ENCODE assay signal across 8 cellular contexts in the genomic region with DNA sequence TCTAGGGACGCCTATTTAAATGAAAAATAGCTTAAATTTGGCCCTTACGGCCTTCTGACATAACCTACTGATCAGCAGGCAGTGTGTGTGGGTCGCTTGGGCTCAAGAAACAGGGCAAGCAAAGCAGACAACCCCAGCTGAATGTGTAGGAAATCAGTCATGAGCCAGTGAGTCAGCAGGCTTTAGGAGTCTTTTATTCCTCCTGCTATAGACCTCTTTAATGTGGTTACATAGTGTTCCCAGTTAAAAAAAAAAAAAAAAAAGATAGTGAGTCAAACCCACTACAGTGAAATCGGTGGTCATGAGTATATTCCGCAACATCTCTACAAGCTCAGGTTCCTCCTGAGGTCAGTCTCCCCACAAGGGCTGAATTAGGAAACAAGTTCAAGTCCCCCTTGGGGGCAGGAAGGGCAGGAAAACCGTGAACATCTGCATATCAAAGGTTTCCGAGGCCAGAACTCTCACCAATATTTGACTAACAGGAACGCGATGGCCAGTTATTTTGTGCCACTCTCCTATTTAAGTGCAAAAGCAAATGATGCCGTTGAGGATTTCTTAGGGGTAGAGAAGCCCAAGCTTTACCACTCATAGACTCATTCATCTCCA. TPM values are rescaled to one million over a fixed set of nuclear protein-coding genes. Genes with fewer than 3 reads are reported as not detected.
DNase-seq lines count a peak whose midpoint lies in the region; ATAC-seq and TF ChIP-seq lines count a peak whose summit lies in the region.

No MANE protein-coding gene starts in this region.

- peak overlapping the region in 7 of 8 donors; percentile 1 to 62 (median 18) for H3K4me3 Mint-ChIP-seq in CD4-positive, alpha-beta memory T cell
- peak overlapping the region; percentile 46 to 65 for H3K4me3 Mint-ChIP-seq in stimulated activated naive B cell treated with anti-CD40 and anti-IgM and Interleukin-4, amounts not matched to agents 10 μg/mL and 1 μg/mL and 100 μg/mL, for 72 hours
- no peak overlapping the region for H3K4me3 Mint-ChIP-seq in glutamatergic neuron (ENCODE audit: unreplicated experiment)

- no peak overlapping the region for H3K27ac ChIP-seq in CD4-positive, alpha-beta memory T cell (ENCODE audit: low read depth, low read length)

- H3K4me3 ChIP-seq in CD4-positive, alpha-beta memory T cell (ENCODE audit: low read length in 2 of 2), result no peak overlapping the region

- peaks cover 17% of the 10 kb centered on the region for H3K4me1 ChIP-seq in CD4-positive, alpha-beta memory T cell (ENCODE audit: insufficient read depth, low read length)

- CTCF ChIA-PET in CD4-positive, alpha-beta memory T cell (lab: Charles Lee; ENCODE audit: partially characterized antibody), result no interaction called here

- DNase-seq in CD4-positive, alpha-beta memory T cell, result peak in 2 of 5 donors; percentile 18 to 43
- DNase-seq in NOMO-1 treated with dmso at 0.1 percent for 144 hours (lab: John Stamatoyannopoulos, UW; ENCODE audit: unreplicated experiment) (peak; percentile 62), kidney tubule cell (ENCODE audit: low spot score) (peak; percentile 95), glutamatergic neuron (no peak), NCI-H446 treated with DMSO at 0.1 percent for 48 hours (lab: John Stamatoyannopoulos, UW) (no peak), ureter (ENCODE audit: low spot score) (no peak)
- DNase-seq in activated naive CD4-positive, alpha-beta T cell treated with anti-CD3 and anti-CD28 coated beads, Interleukin-2, amount 50 U/mL, for 16 hours, result peak; percentile 43
- no peak for DNase-seq in stimulated activated naive B cell treated with anti-CD40 and anti-IgM and Interleukin-4, amounts not matched to agents 10 μg/mL and 1 μg/mL and 100 μg/mL, for 72 hours

- peaks cover 0 to 1% of the 10 kb centered on the region in 2 donors for H3K27me3 Mint-ChIP-seq in CD4-positive, alpha-beta memory T cell
- no peaks in the 10 kb centered on the region for H3K27me3 Mint-ChIP-seq in stimulated activated naive B cell treated with anti-CD40 and anti-IgM and Interleukin-4, amounts not matched to agents 10 μg/mL and 1 μg/mL and 100 μg/mL, for 72 hours
- peaks cover 6% of the 10 kb centered on the region for H3K27me3 Mint-ChIP-seq in glutamatergic neuron (ENCODE audit: unreplicated experiment)

- intact Hi-C loops in CD4-positive, alpha-beta memory T cell (cut with micrococcal nuclease), result no loop called here

- H3K27ac Mint-ChIP-seq in CD4-positive, alpha-beta memory T cell, result peak overlapping the region in 4 of 7 donors; percentile 0 to 70 (median 44)
- H3K27ac Mint-ChIP-seq in stimulated activated naive B cell treated with anti-CD40 and anti-IgM and Interleukin-4, amounts not matched to agents 10 μg/mL and 1 μg/mL and 100 μg/mL, for 72 hours, result peak overlapping the region; percentile 52
- H3K27ac Mint-ChIP-seq in glutamatergic neuron (ENCODE audit: unreplicated experiment), result no peak overlapping the region

- H3K27me3 ChIP-seq in CD4-positive, alpha-beta memory T cell (ENCODE audit: insufficient read depth, low read length), result no peaks in the 10 kb centered on the region

- POLR2A ChIA-PET in CD4-positive, alpha-beta memory T cell (lab: Charles Lee; ENCODE audit: partially characterized antibody), result no interaction called here

- peak; percentile 63 to 69 for ATAC-seq in stimulated activated naive B cell treated with anti-CD40 and anti-IgM and Interleukin-4, amounts not matched to agents 10 μg/mL and 1 μg/mL and 100 μg/mL, for 72 hours (replicated peaks)

- H3K4me1 Mint-ChIP-seq in CD4-positive, alpha-beta memory T cell, result peaks cover 9 to 20% (median 11%) of the 10 kb centered on the region in 4 donors
- peaks cover 39 to 79% of the 10 kb centered on the region in 2 donors for H3K4me1 Mint-ChIP-seq in stimulated activated naive B cell treated with anti-CD40 and anti-IgM and Interleukin-4, amounts not matched to agents 10 μg/mL and 1 μg/mL and 100 μg/mL, for 72 hours
- peaks cover 2% of the 10 kb centered on the region for H3K4me1 Mint-ChIP-seq in glutamatergic neuron (ENCODE audit: low read depth, unreplicated experiment)

- TF ChIP-seq CTCF in glutamatergic neuron (IDR thresholded peaks at IDR 0.05; ENCODE audit: partially characterized antibody, unreplicated experiment), result no peak

- no peaks in the 10 kb centered on the region for H3K9me3 ChIP-seq in CD4-positive, alpha-beta memory T cell (ENCODE audit: control insufficient read depth in 1 of 2, low read length in 2 of 2)

- peaks cover 3 to 12% of the 10 kb centered on the region in 2 donors for H3K36me3 Mint-ChIP-seq in CD4-positive, alpha-beta memory T cell
- peaks cover 49 to 75% of the 10 kb centered on the region in 2 donors for H3K36me3 Mint-ChIP-seq in stimulated activated naive B cell treated with anti-CD40 and anti-IgM and Interleukin-4, amounts not matched to agents 10 μg/mL and 1 μg/mL and 100 μg/mL, for 72 hours
- peaks cover 23% of the 10 kb centered on the region for H3K36me3 Mint-ChIP-seq in glutamatergic neuron (ENCODE audit: unreplicated experiment)

- no peaks in the 10 kb centered on the region for H3K9me3 Mint-ChIP-seq in CD4-positive, alpha-beta memory T cell
- H3K9me3 Mint-ChIP-seq in stimulated activated naive B cell treated with anti-CD40 and anti-IgM and Interleukin-4, amounts not matched to agents 10 μg/mL and 1 μg/mL and 100 μg/mL, for 72 hours, result no peaks in the 10 kb centered on the region
- peaks cover 6% of the 10 kb centered on the region for H3K9me3 Mint-ChIP-seq in glutamatergic neuron (ENCODE audit: unreplicated experiment)

- H3K36me3 ChIP-seq in CD4-positive, alpha-beta memory T cell (ENCODE audit: insufficient read depth, low read length), result peaks cover 2% of the 10 kb centered on the region

RNA-seq across cellular contexts. Expression of a gene that starts 32.7 kb away (rescaled TPM):
- total RNA-seq in CD4-positive, alpha-beta memory T cell, result 10 to 100 TPM; 11.5 to 12.9 TPM
- 1 to 10 TPM; 4.0 to 6.8 TPM for polyA plus RNA-seq in CD4-positive, alpha-beta memory T cell
- total RNA-seq in glutamatergic neuron (ENCODE audit: unreplicated experiment) (31.7 TPM), ureter (104 TPM)

RNA-seq across cellular contexts. Expression of a gene that starts 59.2 kb away (rescaled TPM):
- 1 to 10 TPM; 2.1 to 2.2 TPM for total RNA-seq in CD4-positive, alpha-beta memory T cell
- 1 to 10 TPM; 4.2 to 4.6 TPM for polyA plus RNA-seq in CD4-positive, alpha-beta memory T cell
- total RNA-seq in glutamatergic neuron (ENCODE audit: unreplicated experiment), result 18.0 TPM
- 3.1 TPM for total RNA-seq in ureter

Comparison
In these comparisons a context has a peak if more than half of its experiments do, and no peak if none do; other contexts are left out.
1. DNase-seq: peak in NOMO-1 treated with dmso at 0.1 percent for 144 hours (single experiment), activated naive CD4-positive, alpha-beta T cell treated with anti-CD3 and anti-CD28 coated beads, Interleukin-2, amount 50 U/mL, for 16 hours (single experiment) and kidney tubule cell (single experiment); none in stimulated activated naive B cell treated with anti-CD40 and anti-IgM and Interleukin-4, amounts not matched to agents 10 μg/mL and 1 μg/mL and 100 μg/mL, for 72 hours (single experiment), glutamatergic neuron (single experiment), NCI-H446 treated with DMSO at 0.1 percent for 48 hours (single experiment) and ureter (single experiment).